27 cellular contexts compared by ENCODE assay signal in genomic region chr12:42473561-42473960, GRCh38.
DNase-seq lines count a peak whose midpoint lies in the region; ATAC-seq and TF ChIP-seq lines count a peak whose summit lies in the region.
"Had no signal": no experiment of that assay in that cellular context is flagged by ENCODE, and none has a peak within 500 bp of the region (broad histone marks: within the 10 kb centered on the region; RNA-seq: fewer than 3 reads in every experiment).

No MANE protein-coding gene starts in this region.

- H3K36me3 ChIP-seq in PC-3 (ENCODE audit: low read depth, low read length) (peaks cover 14% of the 10 kb centered on the region; the same call in 1 of the 2 replicates), smooth muscle cell (ENCODE audit: low read depth) (peaks cover under 1% of the 10 kb centered on the region)
- H3K36me3 ChIP-seq: colonic mucosa had no signal

- H3K79me2 ChIP-seq in PC-3 (ENCODE audit: low read length): peaks cover 49% of the 10 kb centered on the region
- peaks cover 94% of the 10 kb centered on the region for H3K79me2 ChIP-seq in smooth muscle cell (ENCODE audit: low read depth)

- H2AFZ ChIP-seq in PC-3 (ENCODE audit: low read length) (no peak overlapping the region), smooth muscle cell (ENCODE audit: low read depth) (no peak overlapping the region)

- no peaks in the 10 kb centered on the region for H3K36me3 Mint-ChIP-seq in HFFc6 (ENCODE audit: low read depth)
- H3K36me3 Mint-ChIP-seq: activated naive CD4-positive, alpha-beta T cell treated with anti-CD3 and anti-CD28 coated beads, Interleukin-2, amount 50 U/mL, for 24 hours had no signal

- BruUV-seq in PC-3 (replicated peaks; lab: Mats Ljungman, UMichigan): no TSS peak

- peak overlapping the region; percentile 24; the same call in 1 of the 2 replicates for H3K27ac Mint-ChIP-seq in HFFc6
- H3K27ac Mint-ChIP-seq: activated CD4-positive, alpha-beta T cell treated with anti-CD3 and anti-CD28 coated beads, Interleukin-2, amount 10 ng/mL, durations not matched to agents 24 days and 14 days; activated naive CD4-positive, alpha-beta T cell treated with anti-CD3 and anti-CD28 coated beads, Interleukin-2, amount 50 U/mL, for 24 hours; naive thymus-derived CD8-positive, alpha-beta T cell; type B pancreatic cell had no signal

- ATAC-seq in PC-3 (no peak), GM18511 (IDR thresholded peaks at IDR 0.05; ENCODE audit: unreplicated experiment) (no peak)
- ATAC-seq: left lung; naive thymus-derived CD8-positive, alpha-beta T cell had no signal

- H3F3A ChIP-seq in PC-3 (ENCODE audit: low read length, unreplicated experiment) (no peaks in the 10 kb centered on the region), smooth muscle cell (ENCODE audit: low read depth) (peaks cover 19% of the 10 kb centered on the region)

- H3K9me3 ChIP-seq in PC-3 (ENCODE audit: low read length) (no peaks in the 10 kb centered on the region), smooth muscle cell (replicated peaks; ENCODE audit: low read depth) (no peaks in the 10 kb centered on the region)
- H3K9me3 ChIP-seq: colonic mucosa, HAP-1, left lung had no signal

- H3K4me1 ChIP-seq in PC-3 (ENCODE audit: insufficient read depth, low read length) (peaks cover 29% of the 10 kb centered on the region), smooth muscle cell (ENCODE audit: low read depth) (peaks cover 44% of the 10 kb centered on the region)
- H3K4me1 ChIP-seq: colonic mucosa had no signal

- H3K27me3 ChIP-seq in PC-3 (ENCODE audit: low read length) (no peaks in the 10 kb centered on the region), smooth muscle cell (ENCODE audit: low read depth) (no peaks in the 10 kb centered on the region)
- H3K27me3 ChIP-seq: colonic mucosa, left lung had no signal

- H3K4me3 Mint-ChIP-seq in HFFc6: no peak overlapping the region
- H3K4me3 Mint-ChIP-seq: activated CD4-positive, alpha-beta T cell treated with anti-CD3 and anti-CD28 coated beads, Interleukin-2, amount 10 ng/mL, durations not matched to agents 24 days and 14 days; activated naive CD4-positive, alpha-beta T cell treated with anti-CD3 and anti-CD28 coated beads, Interleukin-2, amount 50 U/mL, for 24 hours; naive thymus-derived CD8-positive, alpha-beta T cell; type B pancreatic cell had no signal

- H4K20me1 ChIP-seq in PC-3 (ENCODE audit: low read length) (no peaks in the 10 kb centered on the region), smooth muscle cell (ENCODE audit: low read depth) (peaks cover 96% of the 10 kb centered on the region)

- H3K9me2 ChIP-seq in PC-3 (replicated peaks; ENCODE audit: low read length): no peaks in the 10 kb centered on the region

- DNase-seq in HFFc6 (no peak), PC-3 (peak; percentile 35), kidney tubule cell (ENCODE audit: low spot score) (peak; percentile 23), smooth muscle cell (lab: John Stamatoyannopoulos, UW; ENCODE audit: unreplicated experiment) (no peak), GM19238 (ENCODE audit: insufficient read length, low spot score) (no peak), GM03348 (ENCODE audit: low spot score) (no peak)
- DNase-seq: activated CD4-positive, alpha-beta T cell treated with anti-CD3 and anti-CD28 coated beads, Interleukin-2, amount 10 ng/mL, durations not matched to agents 24 days and 14 days; activated CD8-positive, alpha-beta memory T cell treated with anti-CD3 and anti-CD28 coated beads for 24 hours; activated T-cell treated with anti-CD3 and anti-CD28 coated beads for 4 hours; C1 segment of cervical spinal cord; colonic mucosa; effector CD8-positive, alpha-beta T cell; left lung; midbrain; naive thymus-derived CD8-positive, alpha-beta T cell; NCI-H1694; NCI-H69; nucleus accumbens; SIG-M5; stimulated activated CD4-positive, alpha-beta T cell treated with anti-CD3 and anti-CD28 coated beads, Interleukin-15, amount 100 ng/mL, for 24 hours; stimulated activated CD4-positive, alpha-beta T cell treated with anti-CD3 and anti-CD28 coated beads, Interleukin-4, amount 100 ng/mL, for 4 hours; T-helper 9 cell had no signal

- no peak overlapping the region for H3K4me2 ChIP-seq in PC-3 (ENCODE audit: low read length)
- no peak overlapping the region for H3K4me2 ChIP-seq in smooth muscle cell

- peaks cover 56% of the 10 kb centered on the region for H3K4me1 Mint-ChIP-seq in HFFc6 (ENCODE audit: low read depth)

- POLR2A ChIA-PET in PC-3 (lab: Charles Lee; ENCODE audit: unreplicated experiment): interaction anchor here (0.7 kb wide), 1 partner anchor 833 kb away, joined by 3 read pairs; no protein-coding TSS in a partner anchor

- H3K9me3 Mint-ChIP-seq in HFFc6: no peaks in the 10 kb centered on the region
- H3K9me3 Mint-ChIP-seq: activated CD4-positive, alpha-beta T cell treated with anti-CD3 and anti-CD28 coated beads, Interleukin-2, amount 10 ng/mL, durations not matched to agents 24 days and 14 days; activated naive CD4-positive, alpha-beta T cell treated with anti-CD3 and anti-CD28 coated beads, Interleukin-2, amount 50 U/mL, for 24 hours; IgD-negative memory B cell; type B pancreatic cell had no signal

- TF ChIP-seq CTCF in HFFc6 (IDR thresholded peaks at IDR 0.05) (no peak), PC-3 (conservative IDR thresholded peaks at IDR 0.05; ENCODE audit: low read depth, low read length) (no peak), smooth muscle cell (IDR thresholded peaks at IDR 0.05; ENCODE audit: borderline replicate concordance, insufficient read depth, poor library complexity, severe bottlenecking) (no peak)

- H3K9ac ChIP-seq in PC-3 (ENCODE audit: low read length) (no peak overlapping the region), smooth muscle cell (ENCODE audit: low read depth) (no peak overlapping the region)

- intact Hi-C loops in PC-3 (cut with micrococcal nuclease): loop anchor here (10.0 kb wide), 1 partner anchor 1169 kb away; no protein-coding TSS in a partner anchor

- no peak overlapping the region for H3K4me3 ChIP-seq in PC-3 (ENCODE audit: low read length)
- no peak overlapping the region for H3K4me3 ChIP-seq in smooth muscle cell
- H3K4me3 ChIP-seq: colonic mucosa, HAP-1, left lung had no signal

- H3K27ac ChIP-seq in PC-3 (ENCODE audit: low read length): no peak overlapping the region
- peak overlapping the region; percentile 46 for H3K27ac ChIP-seq in smooth muscle cell (ENCODE audit: low read depth)
- H3K27ac ChIP-seq: colonic mucosa, left lung had no signal

- 88% methylated on average over 1 of the region's 1 CpG for WGBS in smooth muscle cell (ENCODE audit: low lambda C conversion rate)

- CTCF ChIA-PET in PC-3 (lab: Charles Lee): no interaction called here

- peaks cover 8% of the 10 kb centered on the region for H3K27me3 Mint-ChIP-seq in HFFc6 (ENCODE audit: insufficient read depth)
- H3K27me3 Mint-ChIP-seq: IgD-negative memory B cell, type B pancreatic cell had no signal

Comparison
In these comparisons a context has a peak if more than half of its experiments do, and no peak if none do; other contexts are left out.
1. DNase-seq: peak in PC-3 (single experiment) and kidney tubule cell (single experiment); none in HFFc6 (single experiment), smooth muscle cell (single experiment), GM19238 (single experiment) and GM03348 (single experiment).